In the genomic region with DNA sequence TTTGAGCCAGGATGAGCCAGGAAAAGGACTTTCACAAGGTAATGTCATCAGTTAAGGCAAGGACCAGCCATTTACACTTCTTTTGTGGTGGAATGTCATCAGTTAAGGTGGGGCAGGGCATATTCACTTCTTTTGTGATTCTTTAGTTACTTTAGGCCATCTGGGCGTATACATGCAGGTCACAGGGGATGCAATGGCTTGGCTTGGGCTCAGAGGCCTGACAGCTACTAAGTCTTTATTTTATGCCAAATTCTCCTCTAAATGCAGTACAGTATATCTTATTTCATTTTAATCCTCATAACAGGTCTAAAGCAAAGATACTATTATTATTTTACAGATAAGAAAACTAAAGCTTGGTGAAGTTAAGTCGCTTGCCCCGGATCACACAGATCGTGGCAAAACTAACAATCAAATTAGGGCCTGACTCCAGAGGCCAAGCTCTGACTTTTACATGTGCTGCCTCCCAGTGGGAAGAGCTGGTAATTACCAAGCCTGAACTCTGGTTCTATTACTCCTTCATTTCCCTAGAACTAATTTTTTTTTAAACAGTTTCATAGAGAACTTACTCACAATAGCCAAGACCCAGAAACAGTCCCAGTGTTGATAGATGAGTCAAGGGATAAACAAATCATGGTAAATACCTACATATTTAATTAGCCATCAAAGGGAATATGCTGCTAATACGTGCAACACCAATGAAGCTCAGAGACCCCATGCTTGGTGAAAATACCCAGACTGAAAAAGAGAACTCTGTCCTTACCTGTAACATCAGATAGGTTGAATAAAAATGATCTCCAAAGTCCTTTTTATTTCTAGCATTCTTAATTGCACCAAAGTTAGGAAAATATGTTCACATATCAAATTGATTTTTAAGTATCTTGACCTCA, we compare ENCODE assay signal across 8 cellular contexts. TPM values are rescaled to one million over a fixed set of nuclear protein-coding genes. Genes with fewer than 3 reads are reported as not detected.
A peak's percentile ranks its signal among the peaks of the same experiment; 100 is the strongest.
DNase-seq lines count a peak whose midpoint lies in the region; ATAC-seq, FAIRE-seq and TF ChIP-seq lines count a peak whose summit lies in the region.

No MANE protein-coding gene starts in this region.

- FAIRE-seq in GM18507 (lab: Jason Lieb, UNC), result peak; percentile 82

- H3K36me3 ChIP-seq in BJ (ENCODE audit: control insufficient read depth, insufficient read depth, low read length) (no peaks in the 10 kb centered on the region), ovary (no peaks in the 10 kb centered on the region)

- no peak for TF ChIP-seq POLR2A in ovary (IDR thresholded peaks at IDR 0.05)

- no peaks in the 10 kb centered on the region for H3K27me3 ChIP-seq in BJ (ENCODE audit: control insufficient read depth, insufficient read depth, low read length)
- H3K27me3 ChIP-seq in ovary, result no peaks in the 10 kb centered on the region

- POLR2A ChIA-PET in BJ (lab: Charles Lee), result no interaction called here

- TF ChIP-seq EP300 in ovary (IDR thresholded peaks at IDR 0.05), result no peak

- H3K9me3 ChIP-seq in ovary, result no peaks in the 10 kb centered on the region

- intact Hi-C loops in ovary (cut with DNase I), result no loop called here

- ATAC-seq in HG03039 (IDR thresholded peaks at IDR 0.05; ENCODE audit: unreplicated experiment), result peak; percentile 67
- no peak for ATAC-seq in HG03139 (IDR thresholded peaks at IDR 0.05; ENCODE audit: unreplicated experiment)

- WGBS in ovary, 3 donors, result 35 to 39% (median 36%) methylated on average over 5 of the region's 5 CpGs

- TF ChIP-seq CTCF in BJ (IDR thresholded peaks at IDR 0.05; ENCODE audit: insufficient read depth, low read depth, low read length) (peak; percentile 82), foreskin fibroblast (IDR thresholded peaks at IDR 0.05; ENCODE audit: low read depth, low read length) (peak; percentile 76), ovary (IDR thresholded peaks at IDR 0.05) (peak in 2 of 3 donors; percentile 68 to 69)

- CTCF ChIA-PET in BJ (lab: Yijun Ruan, JAX), result interaction anchor here (0.6 to 4.9 kb wide), 25 partner anchors 9 to 944 kb away, joined by 3 to 93 read pairs (median 4); no protein-coding TSS in a partner anchor

- H3K4me3 ChIP-seq in BJ (ENCODE audit: low read depth, low read length) (no peak overlapping the region), foreskin fibroblast (ENCODE audit: low read depth in 1 of 2, low read length in 2 of 2) (no peak overlapping the region), ovary (no peak overlapping the region)

- H3K27ac ChIP-seq in ovary, result no peak overlapping the region

- H3K4me1 ChIP-seq in ovary (ENCODE audit: insufficient read depth), result no peaks in the 10 kb centered on the region

- no peak for DNase-seq in BJ (ENCODE audit: low read depth)
- DNase-seq in GM18507 (ENCODE audit: extremely low spot score, insufficient read length, low read depth), result no peak
- DNase-seq in NOMO-1 treated with DMSO at 0.1 percent for 48 hours (lab: John Stamatoyannopoulos, UW; ENCODE audit: unreplicated experiment), result peak; percentile 31
- peak; percentile 56 for DNase-seq in activated T-cell treated with anti-CD3 and anti-CD28 coated beads for 24 hours (ENCODE audit: low read depth)
- peak; percentile 57 to 81 for DNase-seq in foreskin fibroblast
- peak; percentile 43 to 68 (median 46) for DNase-seq in ovary

RNA-seq across cellular contexts. Expression of a gene that starts 35.4 kb away (rescaled TPM):
- 4.2 and 4.8 TPM in 2 replicates for polyA plus RNA-seq in BJ (2011; rRNA removed)
- polyA minus RNA-seq in BJ (2011; rRNA and poly(A)+ RNA removed), result 1.6 and 2.7 TPM in 2 replicates
- total RNA-seq in ovary, result 10 to 100 TPM in 1 of 7 donors, 1 to 10 TPM in 6; 5.9 to 11.2 (median 7.9) TPM
- polyA plus RNA-seq in ovary, result 1 to 10 TPM; 2.4 to 6.2 TPM

RNA-seq across cellular contexts. Expression of a gene that starts 55.5 kb away (rescaled TPM):
- 50.8 and 101 TPM in 2 replicates for polyA plus RNA-seq in BJ (2011; rRNA removed)
- polyA minus RNA-seq in BJ (2011; rRNA and poly(A)+ RNA removed), result 6.4 and 7.0 TPM in 2 replicates
- total RNA-seq in ovary, result 10 to 100 TPM; 43.6 to 76.3 (median 53.7) TPM
- polyA plus RNA-seq in ovary, result 10 to 100 TPM; 47.2 to 79.0 TPM

RNA-seq across cellular contexts. Expression of a gene that starts 55.8 kb away (rescaled TPM):
- 35.6 and 44.5 TPM in 2 replicates for polyA plus RNA-seq in BJ (2011; rRNA removed)
- polyA minus RNA-seq in BJ (2011; rRNA and poly(A)+ RNA removed), result 4.4 and 5.9 TPM in 2 replicates
- total RNA-seq in ovary, result 10 to 100 TPM; 38.8 to 73.0 (median 44.2) TPM
- 10 to 100 TPM; 64.6 to 75.0 TPM for polyA plus RNA-seq in ovary

Comparison
In these comparisons a context has a peak if more than half of its experiments do, and no peak if none do; other contexts are left out.
1. DNase-seq: peak in NOMO-1 treated with DMSO at 0.1 percent for 48 hours (single experiment), activated T-cell treated with anti-CD3 and anti-CD28 coated beads for 24 hours (single experiment), foreskin fibroblast (2 of 2) and ovary (5 of 5); none in BJ (single experiment) and GM18507 (single experiment).
2. Peak in every context shown above with its lines, with median percentiles within 50 percentile points of each other: CTCF ChIP-seq.